ENCODE assay signal across 9 cellular contexts in the genomic region with DNA sequence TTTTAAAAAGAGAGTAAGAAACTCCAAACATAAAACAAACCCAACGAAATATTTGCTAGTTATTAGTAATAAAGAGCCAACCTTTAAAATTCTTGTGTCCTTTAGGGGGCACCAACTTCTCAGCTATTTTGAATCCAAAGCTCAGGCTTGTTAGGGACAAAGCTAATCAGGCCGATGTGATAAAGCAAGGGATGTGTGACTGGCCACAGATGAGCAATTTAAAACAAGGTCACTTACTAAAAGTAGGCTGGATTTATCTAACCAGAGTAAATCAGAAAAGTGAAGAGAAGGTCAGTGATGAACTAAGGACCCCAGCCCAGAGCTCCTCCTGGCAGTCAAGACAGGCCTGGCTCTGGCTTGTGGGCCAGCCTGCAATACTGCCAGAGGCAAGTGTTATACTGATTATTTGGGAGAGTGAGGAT.
DNase-seq lines count a peak whose midpoint lies in the region; ATAC-seq, FAIRE-seq and TF ChIP-seq lines count a peak whose summit lies in the region.
"Had no signal": no experiment of that assay in that cellular context is flagged by ENCODE, and none has a peak within 500 bp of the region (broad histone marks: within the 10 kb centered on the region; RNA-seq: fewer than 3 reads in every experiment).

No MANE protein-coding gene starts in this region.

- H4K20me1 ChIP-seq in osteoblast (ENCODE audit: insufficient read depth, low read length): no peaks in the 10 kb centered on the region

- peaks cover 33% of the 10 kb centered on the region for H3K4me1 ChIP-seq in osteoblast (ENCODE audit: insufficient read depth, low read length)

- no peak overlapping the region for H3K4me3 Mint-ChIP-seq in activated CD4-positive, alpha-beta T cell treated with anti-CD3 and anti-CD28 coated beads for 36 hours
- H3K4me3 Mint-ChIP-seq in activated CD8-positive, alpha-beta memory T cell treated with anti-CD3 and anti-CD28 coated beads, Interleukin-2, amount 10 ng/mL, durations not matched to agents 7 days and 5 days: no peak overlapping the region
- H3K4me3 Mint-ChIP-seq: activated naive CD8-positive, alpha-beta T cell treated with anti-CD3 and anti-CD28 coated beads, Interleukin-2, amount 10 ng/mL, durations not matched to agents 7 days and 5 days had no signal

- no peak overlapping the region for H3K27ac Mint-ChIP-seq in activated CD4-positive, alpha-beta T cell treated with anti-CD3 and anti-CD28 coated beads for 36 hours
- H3K27ac Mint-ChIP-seq in activated CD8-positive, alpha-beta memory T cell treated with anti-CD3 and anti-CD28 coated beads, Interleukin-2, amount 10 ng/mL, durations not matched to agents 7 days and 5 days: no peak overlapping the region
- H3K27ac Mint-ChIP-seq: activated naive CD8-positive, alpha-beta T cell treated with anti-CD3 and anti-CD28 coated beads, Interleukin-2, amount 10 ng/mL, durations not matched to agents 7 days and 5 days had no signal

- H3K36me3 Mint-ChIP-seq in activated CD4-positive, alpha-beta T cell treated with anti-CD3 and anti-CD28 coated beads for 36 hours (ENCODE audit: low read depth): no peaks in the 10 kb centered on the region
- no peaks in the 10 kb centered on the region for H3K36me3 Mint-ChIP-seq in activated CD8-positive, alpha-beta memory T cell treated with anti-CD3 and anti-CD28 coated beads, Interleukin-2, amount 10 ng/mL, durations not matched to agents 7 days and 5 days
- H3K36me3 Mint-ChIP-seq: activated naive CD8-positive, alpha-beta T cell treated with anti-CD3 and anti-CD28 coated beads, Interleukin-2, amount 10 ng/mL, durations not matched to agents 7 days and 5 days had no signal

- no peaks in the 10 kb centered on the region for H3K9me3 Mint-ChIP-seq in activated CD4-positive, alpha-beta T cell treated with anti-CD3 and anti-CD28 coated beads for 36 hours (ENCODE audit: low read depth)
- no peaks in the 10 kb centered on the region for H3K9me3 Mint-ChIP-seq in activated CD8-positive, alpha-beta memory T cell treated with anti-CD3 and anti-CD28 coated beads, Interleukin-2, amount 10 ng/mL, durations not matched to agents 7 days and 5 days (ENCODE audit: low read depth)
- H3K9me3 Mint-ChIP-seq: activated naive CD8-positive, alpha-beta T cell treated with anti-CD3 and anti-CD28 coated beads, Interleukin-2, amount 10 ng/mL, durations not matched to agents 7 days and 5 days had no signal

- peak; percentile 23 for TF ChIP-seq CTCF in GM06990 (IDR thresholded peaks at IDR 0.05; ENCODE audit: insufficient read depth, low read length, poor library complexity, severe bottlenecking)
- TF ChIP-seq CTCF in osteoblast (IDR thresholded peaks at IDR 0.05; ENCODE audit: extremely low read depth, low read depth, low read length): peak; percentile 50

- peaks cover 6% of the 10 kb centered on the region for H3K4me1 Mint-ChIP-seq in activated CD4-positive, alpha-beta T cell treated with anti-CD3 and anti-CD28 coated beads for 36 hours
- H3K4me1 Mint-ChIP-seq in activated CD8-positive, alpha-beta memory T cell treated with anti-CD3 and anti-CD28 coated beads, Interleukin-2, amount 10 ng/mL, durations not matched to agents 7 days and 5 days: peaks cover 12% of the 10 kb centered on the region

- no peaks in the 10 kb centered on the region for H3K9me3 ChIP-seq in osteoblast (ENCODE audit: low read depth, low read length)

- no peak for DNase-seq in GM06990 (ENCODE audit: extremely low read depth, insufficient read length)
- peak; percentile 32 for DNase-seq in NCI-H146 (lab: John Stamatoyannopoulos, UW)
- DNase-seq in osteoblast (ENCODE audit: insufficient read length, low spot score, missing footprints): no peak
- no peak for DNase-seq in activated CD4-positive, alpha-beta T cell treated with anti-CD3 and anti-CD28 coated beads for 36 hours
- no peak for DNase-seq in activated CD8-positive, alpha-beta memory T cell treated with anti-CD3 and anti-CD28 coated beads, Interleukin-2, amount 10 ng/mL, durations not matched to agents 7 days and 5 days
- DNase-seq in stimulated activated naive CD8-positive, alpha-beta T cell treated with anti-CD3 and anti-CD28 coated beads, Interleukin-15, Interleukin-2, amounts not matched to agents 100 U/mL and 50 U/mL, for 24 hours: no peak
- DNase-seq: activated naive CD8-positive, alpha-beta T cell treated with anti-CD3 and anti-CD28 coated beads, Interleukin-2, amount 10 ng/mL, durations not matched to agents 7 days and 5 days had no signal

- H3K4me3 ChIP-seq in GM06990 (replicated peaks; ENCODE audit: low read depth, low read length): no peak overlapping the region
- no peak overlapping the region for H3K4me3 ChIP-seq in osteoblast (ENCODE audit: insufficient read depth, low read length)

- intact Hi-C loops in activated CD4-positive, alpha-beta T cell treated with anti-CD3 and anti-CD28 coated beads for 36 hours (cut with DNase I, micrococcal nuclease): loop anchor here in 1 of 2 experiments (10.0 kb wide), 1 partner anchor 55 kb away; no protein-coding TSS in a partner anchor

- H3K27me3 Mint-ChIP-seq in activated CD4-positive, alpha-beta T cell treated with anti-CD3 and anti-CD28 coated beads for 36 hours: peaks cover 12% of the 10 kb centered on the region
- peaks cover 19% of the 10 kb centered on the region for H3K27me3 Mint-ChIP-seq in activated CD8-positive, alpha-beta memory T cell treated with anti-CD3 and anti-CD28 coated beads, Interleukin-2, amount 10 ng/mL, durations not matched to agents 7 days and 5 days

- CTCF ChIA-PET in activated CD4-positive, alpha-beta T cell treated with anti-CD3 and anti-CD28 coated beads for 36 hours (lab: Charles Lee): interaction anchor here (0.6 to 1.8 kb wide), 3 partner anchors 37 to 335 kb away, joined by 3 to 5 read pairs (median 3); no protein-coding TSS in a partner anchor
- CTCF ChIA-PET in activated CD8-positive, alpha-beta memory T cell treated with anti-CD3 and anti-CD28 coated beads, Interleukin-2, amount 10 ng/mL, durations not matched to agents 7 days and 5 days (lab: Charles Lee): interaction anchor here (0.7 to 1.1 kb wide), 2 partner anchors 13 to 14 kb away, joined by 3 read pairs; no protein-coding TSS in a partner anchor

- no peak overlapping the region for H3K4me2 ChIP-seq in osteoblast (ENCODE audit: insufficient read depth, low read length)

- H3K27ac ChIP-seq in osteoblast (ENCODE audit: low read depth, low read length): no peak overlapping the region

- H3K27me3 ChIP-seq in GM06990 (replicated peaks; ENCODE audit: control insufficient read depth, insufficient read depth, low read length): no peaks in the 10 kb centered on the region
- H3K27me3 ChIP-seq in osteoblast (ENCODE audit: insufficient read depth, low read length): no peaks in the 10 kb centered on the region

- H3K79me2 ChIP-seq in osteoblast (ENCODE audit: insufficient read depth, low read length): no peaks in the 10 kb centered on the region

- POLR2A ChIA-PET in activated CD4-positive, alpha-beta T cell treated with anti-CD3 and anti-CD28 coated beads for 36 hours (lab: Charles Lee): interaction anchor here (0.6 kb wide), 1 partner anchor 31 kb away, joined by 3 read pairs; no protein-coding TSS in a partner anchor

- H3K36me3 ChIP-seq in GM06990 (ENCODE audit: control insufficient read depth, insufficient read depth, low read length) (no peaks in the 10 kb centered on the region), osteoblast (ENCODE audit: insufficient read depth, low read length) (no peaks in the 10 kb centered on the region)

- no peak for ATAC-seq in activated CD4-positive, alpha-beta T cell treated with anti-CD3 and anti-CD28 coated beads for 36 hours
- ATAC-seq in activated CD8-positive, alpha-beta memory T cell treated with anti-CD3 and anti-CD28 coated beads, Interleukin-2, amount 10 ng/mL, durations not matched to agents 7 days and 5 days: no peak
- no peak for ATAC-seq in stimulated activated naive CD8-positive, alpha-beta T cell treated with anti-CD3 and anti-CD28 coated beads, Interleukin-15, Interleukin-2, amounts not matched to agents 100 U/mL and 50 U/mL, for 24 hours
- ATAC-seq in GM18867 (IDR thresholded peaks at IDR 0.05; ENCODE audit: unreplicated experiment): no peak

- FAIRE-seq in endometrium (lab: Jason Lieb, UNC): peak; percentile 77

- H2AFZ ChIP-seq in osteoblast (ENCODE audit: low read length): peak overlapping the region; percentile 18
